ENCODE assay signal across 8 cellular contexts in genomic region chr20:46757754-46758678, GRCh38. TPM values are rescaled to one million over a fixed set of nuclear protein-coding genes. Genes with fewer than 3 reads are reported as not detected.
DNase-seq lines count a peak whose midpoint lies in the region; ATAC-seq and TF ChIP-seq lines count a peak whose summit lies in the region.

No MANE protein-coding gene starts in this region.

- H3K36me3 Mint-ChIP-seq in T-helper 17 cell (ENCODE audit: low read depth), result peaks cover 6% of the 10 kb centered on the region

- H3K27me3 Mint-ChIP-seq in T-helper 17 cell, result peaks cover 35% of the 10 kb centered on the region

- ATAC-seq in T-helper 17 cell (peak; percentile 60), GM21381 (IDR thresholded peaks at IDR 0.05; ENCODE audit: unreplicated experiment) (no peak)

- no peak overlapping the region for H3K4me3 Mint-ChIP-seq in T-helper 17 cell

- no peak overlapping the region for H3K4me3 ChIP-seq in astrocyte of the spinal cord (ENCODE audit: low read depth, low read length)

- peak; percentile 96 for TF ChIP-seq CTCF in GM12873 (IDR thresholded peaks at IDR 0.05; ENCODE audit: insufficient read depth, low read depth, low read length, missing control alignments)
- TF ChIP-seq CTCF in astrocyte of the spinal cord (IDR thresholded peaks at IDR 0.05; ENCODE audit: low read depth, low read length), result peak; percentile 98

- in situ Hi-C loops in astrocyte of the spinal cord (cut with HindIII; ENCODE audit: low sequenced_read_pairs), result no loop called here

- peak; percentile 64 for DNase-seq in NCI-H1436 (lab: John Stamatoyannopoulos, UW)
- DNase-seq in T-helper 17 cell, result peak; percentile 16 to 36 (median 35)
- peak; percentile 55 for DNase-seq in astrocyte of the spinal cord (ENCODE audit: low read depth, low spot score)
- DNase-seq in iPS-NIHi7 (ENCODE audit: extremely low spot score), result peak; percentile 80
- DNase-seq in stimulated activated CD4-positive, alpha-beta T cell treated with anti-CD3 and anti-CD28 coated beads, Interleukin-1b, Interleukin-23, amount 100 ng/mL, for 24 hours (ENCODE audit: low read depth in 4 of 4, low spot score in 1 of 4), result peak; percentile 13 to 43 (median 26)
- DNase-seq in cortex of kidney (lab: John Stamatoyannopoulos, UW), result no peak

- H3K9me3 ChIP-seq in T-helper 17 cell (ENCODE audit: control insufficient read depth, low read length, poor library complexity, severe bottlenecking), result no peaks in the 10 kb centered on the region

- peaks cover 3% of the 10 kb centered on the region for H3K4me1 Mint-ChIP-seq in T-helper 17 cell

- peak overlapping the region; percentile 16 for H3K27ac Mint-ChIP-seq in T-helper 17 cell

RNA-seq across cellular contexts. Expression of gene SLC2A10, which starts 48.6 kb away (rescaled TPM):
- not detected for total RNA-seq in T-helper 17 cell
